ENCODE assay signal across 2 cellular contexts in the genomic region with DNA sequence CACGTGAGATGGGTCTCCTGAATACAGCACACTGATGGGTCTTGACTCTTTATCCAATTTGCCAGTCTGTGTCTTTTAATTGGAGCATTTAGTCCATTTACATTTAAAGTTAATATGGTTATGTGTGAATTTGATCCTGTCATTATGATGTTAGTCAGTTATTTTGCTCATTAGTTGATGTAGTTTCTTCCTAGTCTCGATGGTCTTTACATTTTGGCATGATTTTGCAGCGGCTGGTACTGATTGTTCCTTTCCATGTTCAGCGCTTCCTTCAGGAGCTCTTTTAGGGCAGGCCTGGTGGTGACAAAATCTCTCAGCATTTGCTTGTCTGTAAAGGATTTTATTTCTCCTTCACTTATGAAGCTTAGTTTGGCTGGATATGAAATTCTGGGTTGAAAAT.
A peak's percentile ranks its signal among the peaks of the same experiment; 100 is the strongest.
TF ChIP-seq lines count a peak whose summit lies in the region.
"Not testable (repeated sequence)": the region's sequence is repeated elsewhere in the genome, so short reads cannot be mapped to it uniquely, and the experiment has no call there.

No MANE protein-coding gene starts in this region.

TF ChIP-seq in HEK293, 187 proteins besides CTCF, POLR2A, EP300 and RAD21 (continued from another document):
- TF ChIP-seq, protein P1, sequence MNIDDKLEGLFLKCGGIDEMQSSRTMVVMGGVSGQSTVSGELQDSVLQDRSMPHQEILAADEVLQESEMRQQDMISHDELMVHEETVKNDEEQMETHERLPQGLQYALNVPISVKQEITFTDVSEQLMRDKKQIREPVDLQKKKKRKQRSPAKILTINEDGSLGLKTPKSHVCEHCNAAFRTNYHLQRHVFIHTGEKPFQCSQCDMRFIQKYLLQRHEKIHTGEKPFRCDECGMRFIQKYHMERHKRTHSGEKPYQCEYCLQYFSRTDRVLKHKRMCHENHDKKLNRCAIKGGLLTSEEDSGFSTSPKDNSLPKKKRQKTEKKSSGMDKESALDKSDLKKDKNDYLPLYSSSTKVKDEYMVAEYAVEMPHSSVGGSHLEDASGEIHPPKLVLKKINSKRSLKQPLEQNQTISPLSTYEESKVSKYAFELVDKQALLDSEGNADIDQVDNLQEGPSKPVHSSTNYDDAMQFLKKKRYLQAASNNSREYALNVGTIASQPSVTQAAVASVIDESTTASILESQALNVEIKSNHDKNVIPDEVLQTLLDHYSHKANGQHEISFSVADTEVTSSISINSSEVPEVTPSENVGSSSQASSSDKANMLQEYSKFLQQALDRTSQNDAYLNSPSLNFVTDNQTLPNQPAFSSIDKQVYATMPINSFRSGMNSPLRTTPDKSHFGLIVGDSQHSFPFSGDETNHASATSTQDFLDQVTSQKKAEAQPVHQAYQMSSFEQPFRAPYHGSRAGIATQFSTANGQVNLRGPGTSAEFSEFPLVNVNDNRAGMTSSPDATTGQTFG (tag by site-specific recombination; IDR thresholded peaks at IDR 0.05; ENCODE audit: borderline replicate concordance), result 0 out of 2 replicates have a peak, but pooled peaks have one; percentile 5
- peak; percentile 94 for TF ChIP-seq ZNF529 (tag by site-specific recombination; IDR thresholded peaks at IDR 0.05; ENCODE audit: insufficient replicate concordance)
- TF ChIP-seq, protein P2, sequence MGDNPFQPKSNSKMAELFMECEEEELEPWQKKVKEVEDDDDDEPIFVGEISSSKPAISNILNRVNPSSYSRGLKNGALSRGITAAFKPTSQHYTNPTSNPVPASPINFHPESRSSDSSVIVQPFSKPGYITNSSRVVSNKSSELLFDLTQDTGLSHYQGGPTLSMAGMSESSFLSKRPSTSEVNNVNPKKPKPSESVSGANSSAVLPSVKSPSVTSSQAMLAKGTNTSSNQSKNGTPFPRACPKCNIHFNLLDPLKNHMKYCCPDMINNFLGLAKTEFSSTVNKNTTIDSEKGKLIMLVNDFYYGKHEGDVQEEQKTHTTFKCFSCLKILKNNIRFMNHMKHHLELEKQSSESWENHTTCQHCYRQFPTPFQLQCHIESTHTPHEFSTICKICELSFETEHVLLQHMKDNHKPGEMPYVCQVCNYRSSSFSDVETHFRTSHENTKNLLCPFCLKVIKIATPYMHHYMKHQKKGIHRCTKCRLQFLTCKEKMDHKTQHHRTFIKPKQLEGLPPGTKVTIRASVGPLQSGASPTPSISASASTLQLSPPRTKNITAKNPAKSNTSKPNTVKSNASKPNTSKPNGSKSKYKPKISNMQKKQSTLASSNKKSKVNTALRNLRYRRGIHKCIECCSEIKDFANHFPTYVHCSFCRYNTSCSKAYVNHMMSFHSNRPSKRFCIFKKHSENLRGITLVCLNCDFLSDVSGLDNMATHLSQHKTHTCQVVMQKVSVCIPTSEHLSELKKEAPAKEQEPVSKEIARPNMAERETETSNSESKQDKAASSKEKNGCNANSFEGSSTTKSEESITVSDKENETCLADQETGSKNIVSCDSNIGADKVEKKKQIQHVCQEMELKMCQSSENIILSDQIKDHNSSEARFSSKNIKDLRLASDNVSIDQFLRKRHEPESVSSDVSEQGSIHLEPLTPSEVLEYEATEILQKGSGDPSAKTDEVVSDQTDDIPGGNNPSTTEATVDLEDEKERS (tag by site-specific recombination; IDR thresholded peaks at IDR 0.05), result 0 out of 2 replicates have a peak, but pooled peaks have one; percentile 60
- TF ChIP-seq ZNF621 (tag by site-specific recombination; IDR thresholded peaks at IDR 0.05), result 0 out of 2 replicates have a peak, but pooled peaks have one; percentile 46
- 0 out of 2 replicates have a peak, but pooled peaks have one; percentile 12 for TF ChIP-seq ZNF19 (tag by site-specific recombination; IDR thresholded peaks at IDR 0.05; ENCODE audit: low read depth)
TF ChIP-seq in HEK293: peak in this region for 6; not testable (repeated sequence) for 181.

TF ChIP-seq in HepG2, 621 proteins besides CTCF, POLR2A, EP300 and RAD21 (continued from another document):
- TF ChIP-seq, protein P3, sequence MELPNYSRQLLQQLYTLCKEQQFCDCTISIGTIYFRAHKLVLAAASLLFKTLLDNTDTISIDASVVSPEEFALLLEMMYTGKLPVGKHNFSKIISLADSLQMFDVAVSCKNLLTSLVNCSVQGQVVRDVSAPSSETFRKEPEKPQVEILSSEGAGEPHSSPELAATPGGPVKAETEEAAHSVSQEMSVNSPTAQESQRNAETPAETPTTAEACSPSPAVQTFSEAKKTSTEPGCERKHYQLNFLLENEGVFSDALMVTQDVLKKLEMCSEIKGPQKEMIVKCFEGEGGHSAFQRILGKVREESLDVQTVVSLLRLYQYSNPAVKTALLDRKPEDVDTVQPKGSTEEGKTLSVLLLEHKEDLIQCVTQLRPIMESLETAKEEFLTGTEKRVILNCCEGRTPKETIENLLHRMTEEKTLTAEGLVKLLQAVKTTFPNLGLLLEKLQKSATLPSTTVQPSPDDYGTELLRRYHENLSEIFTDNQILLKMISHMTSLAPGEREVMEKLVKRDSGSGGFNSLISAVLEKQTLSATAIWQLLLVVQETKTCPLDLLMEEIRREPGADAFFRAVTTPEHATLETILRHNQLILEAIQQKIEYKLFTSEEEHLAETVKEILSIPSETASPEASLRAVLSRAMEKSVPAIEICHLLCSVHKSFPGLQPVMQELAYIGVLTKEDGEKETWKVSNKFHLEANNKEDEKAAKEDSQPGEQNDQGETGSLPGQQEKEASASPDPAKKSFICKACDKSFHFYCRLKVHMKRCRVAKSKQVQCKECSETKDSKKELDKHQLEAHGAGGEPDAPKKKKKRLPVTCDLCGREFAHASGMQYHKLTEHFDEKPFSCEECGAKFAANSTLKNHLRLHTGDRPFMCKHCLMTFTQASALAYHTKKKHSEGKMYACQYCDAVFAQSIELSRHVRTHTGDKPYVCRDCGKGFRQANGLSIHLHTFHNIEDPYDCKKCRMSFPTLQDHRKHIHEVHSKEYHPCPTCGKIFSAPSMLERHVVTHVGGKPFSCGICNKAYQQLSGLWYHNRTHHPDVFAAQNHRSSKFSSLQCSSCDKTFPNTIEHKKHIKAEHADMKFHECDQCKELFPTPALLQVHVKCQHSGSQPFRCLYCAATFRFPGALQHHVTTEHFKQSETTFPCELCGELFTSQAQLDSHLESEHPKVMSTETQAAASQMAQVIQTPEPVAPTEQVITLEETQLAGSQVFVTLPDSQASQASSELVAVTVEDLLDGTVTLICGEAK (IDR thresholded peaks at IDR 0.05), result peak; percentile 31
- TF ChIP-seq, protein P3 (CRISPR knock-in tag; IDR thresholded peaks at IDR 0.05), result not testable (repeated sequence)
- TF ChIP-seq ATM (IDR thresholded peaks at IDR 0.05; ENCODE audit: borderline replicate concordance) (peak; percentile 62; the same call in 1 of the 2 replicates), ARNT (IDR thresholded peaks at IDR 0.05) (peak; percentile 94), ZNF282 (IDR thresholded peaks at IDR 0.05; ENCODE audit: partially characterized antibody) (peak; percentile 90), NONO (IDR thresholded peaks at IDR 0.05) (peak; percentile 87; the same call in 1 of the 2 replicates), SOX6 (IDR thresholded peaks at IDR 0.05) (peak; percentile 83; the same call in 1 of the 2 replicates), FOXK2 (IDR thresholded peaks at IDR 0.05) (0 out of 2 replicates have a peak, but pooled peaks have one; percentile 38), FOXP1 (IDR thresholded peaks at IDR 0.05) (peak; percentile 22; the same call in 1 of the 2 replicates), RAD51 (IDR thresholded peaks at IDR 0.05; ENCODE audit: borderline replicate concordance) (peak; percentile 41), NBN (conservative IDR thresholded peaks at IDR 0.05) (peak; percentile 81; the same call in 1 of the 2 replicates)
- TF ChIP-seq, protein P4, sequence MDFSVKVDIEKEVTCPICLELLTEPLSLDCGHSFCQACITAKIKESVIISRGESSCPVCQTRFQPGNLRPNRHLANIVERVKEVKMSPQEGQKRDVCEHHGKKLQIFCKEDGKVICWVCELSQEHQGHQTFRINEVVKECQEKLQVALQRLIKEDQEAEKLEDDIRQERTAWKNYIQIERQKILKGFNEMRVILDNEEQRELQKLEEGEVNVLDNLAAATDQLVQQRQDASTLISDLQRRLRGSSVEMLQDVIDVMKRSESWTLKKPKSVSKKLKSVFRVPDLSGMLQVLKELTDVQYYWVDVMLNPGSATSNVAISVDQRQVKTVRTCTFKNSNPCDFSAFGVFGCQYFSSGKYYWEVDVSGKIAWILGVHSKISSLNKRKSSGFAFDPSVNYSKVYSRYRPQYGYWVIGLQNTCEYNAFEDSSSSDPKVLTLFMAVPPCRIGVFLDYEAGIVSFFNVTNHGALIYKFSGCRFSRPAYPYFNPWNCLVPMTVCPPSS (IDR thresholded peaks at IDR 0.05), result peak; percentile 72; the same call in 1 of the 2 replicates
- not testable (repeated sequence) for TF ChIP-seq NONO (CRISPR knock-in tag; conservative IDR thresholded peaks at IDR 0.05); SOX6 (CRISPR knock-in tag; IDR thresholded peaks at IDR 0.05); FOXP1 (CRISPR knock-in tag; IDR thresholded peaks at IDR 0.05)
